ENCODE assay signal across 1 cellular context in genomic region chr19:16185123-16185924, GRCh38.
TF ChIP-seq lines count a peak whose summit lies in the region.

FAM32A (plus strand) TSS chr19:16185410; CDS start chr19:16185443, 33 bp downstream.

TF ChIP-seq in K562, 482 proteins besides CTCF, POLR2A, EP300 and RAD21 (continued from another document and continues in another):
- TF ChIP-seq, protein P1, sequence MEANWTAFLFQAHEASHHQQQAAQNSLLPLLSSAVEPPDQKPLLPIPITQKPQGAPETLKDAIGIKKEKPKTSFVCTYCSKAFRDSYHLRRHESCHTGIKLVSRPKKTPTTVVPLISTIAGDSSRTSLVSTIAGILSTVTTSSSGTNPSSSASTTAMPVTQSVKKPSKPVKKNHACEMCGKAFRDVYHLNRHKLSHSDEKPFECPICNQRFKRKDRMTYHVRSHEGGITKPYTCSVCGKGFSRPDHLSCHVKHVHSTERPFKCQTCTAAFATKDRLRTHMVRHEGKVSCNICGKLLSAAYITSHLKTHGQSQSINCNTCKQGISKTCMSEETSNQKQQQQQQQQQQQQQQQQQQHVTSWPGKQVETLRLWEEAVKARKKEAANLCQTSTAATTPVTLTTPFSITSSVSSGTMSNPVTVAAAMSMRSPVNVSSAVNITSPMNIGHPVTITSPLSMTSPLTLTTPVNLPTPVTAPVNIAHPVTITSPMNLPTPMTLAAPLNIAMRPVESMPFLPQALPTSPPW (CRISPR knock-in tag; IDR thresholded peaks at IDR 0.05), result peak; percentile 19; the same call in 1 of the 2 replicates
- no peak for TF ChIP-seq ZNF512 (tag; IDR thresholded peaks at IDR 0.05)
- no peak for TF ChIP-seq XRCC4 (IDR thresholded peaks at IDR 0.05; ENCODE audit: extremely low read depth, insufficient read depth, insufficient read length)
- TF ChIP-seq BDP1 (IDR thresholded peaks at IDR 0.05; ENCODE audit: insufficient read depth, insufficient read length), result no peak
- TF ChIP-seq E2F6 (IDR thresholded peaks at IDR 0.05; ENCODE audit: borderline replicate concordance in 1 of 2, extremely low read depth in 1 of 2, insufficient read depth in 1 of 2, insufficient read length in 1 of 2, low read depth in 1 of 2, low read length in 1 of 2, poor library complexity in 1 of 2, severe bottlenecking in 1 of 2), result peak in 1 of 2 experiments; percentile 20
- TF ChIP-seq POLR2B (IDR thresholded peaks at IDR 0.05; ENCODE audit: low read depth, partially characterized antibody), result peak; percentile 75
- no peak for TF ChIP-seq ZNF316 (IDR thresholded peaks at IDR 0.05)
- TF ChIP-seq ELF2 (CRISPR knock-in tag; IDR thresholded peaks at IDR 0.05), result peak; percentile 94
- 0 out of 4 replicates have a peak, but pooled peaks of 1 of the 2 experiments have one; percentile 29 for TF ChIP-seq TEAD1 (CRISPR knock-in tag; IDR thresholded peaks at IDR 0.05)
- no peak for TF ChIP-seq TOE1 (IDR thresholded peaks at IDR 0.05; ENCODE audit: borderline replicate concordance)
- TF ChIP-seq TOE1 (CRISPR knock-in tag; IDR thresholded peaks at IDR 0.05; ENCODE audit: borderline replicate concordance, low read depth), result no peak
- no peak for TF ChIP-seq SMARCC2 (IDR thresholded peaks at IDR 0.05; ENCODE audit: low read depth)
- TF ChIP-seq, protein P2, sequence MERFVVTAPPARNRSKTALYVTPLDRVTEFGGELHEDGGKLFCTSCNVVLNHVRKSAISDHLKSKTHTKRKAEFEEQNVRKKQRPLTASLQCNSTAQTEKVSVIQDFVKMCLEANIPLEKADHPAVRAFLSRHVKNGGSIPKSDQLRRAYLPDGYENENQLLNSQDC (CRISPR knock-in tag; IDR thresholded peaks at IDR 0.05), result no peak
- TF ChIP-seq, protein P3, sequence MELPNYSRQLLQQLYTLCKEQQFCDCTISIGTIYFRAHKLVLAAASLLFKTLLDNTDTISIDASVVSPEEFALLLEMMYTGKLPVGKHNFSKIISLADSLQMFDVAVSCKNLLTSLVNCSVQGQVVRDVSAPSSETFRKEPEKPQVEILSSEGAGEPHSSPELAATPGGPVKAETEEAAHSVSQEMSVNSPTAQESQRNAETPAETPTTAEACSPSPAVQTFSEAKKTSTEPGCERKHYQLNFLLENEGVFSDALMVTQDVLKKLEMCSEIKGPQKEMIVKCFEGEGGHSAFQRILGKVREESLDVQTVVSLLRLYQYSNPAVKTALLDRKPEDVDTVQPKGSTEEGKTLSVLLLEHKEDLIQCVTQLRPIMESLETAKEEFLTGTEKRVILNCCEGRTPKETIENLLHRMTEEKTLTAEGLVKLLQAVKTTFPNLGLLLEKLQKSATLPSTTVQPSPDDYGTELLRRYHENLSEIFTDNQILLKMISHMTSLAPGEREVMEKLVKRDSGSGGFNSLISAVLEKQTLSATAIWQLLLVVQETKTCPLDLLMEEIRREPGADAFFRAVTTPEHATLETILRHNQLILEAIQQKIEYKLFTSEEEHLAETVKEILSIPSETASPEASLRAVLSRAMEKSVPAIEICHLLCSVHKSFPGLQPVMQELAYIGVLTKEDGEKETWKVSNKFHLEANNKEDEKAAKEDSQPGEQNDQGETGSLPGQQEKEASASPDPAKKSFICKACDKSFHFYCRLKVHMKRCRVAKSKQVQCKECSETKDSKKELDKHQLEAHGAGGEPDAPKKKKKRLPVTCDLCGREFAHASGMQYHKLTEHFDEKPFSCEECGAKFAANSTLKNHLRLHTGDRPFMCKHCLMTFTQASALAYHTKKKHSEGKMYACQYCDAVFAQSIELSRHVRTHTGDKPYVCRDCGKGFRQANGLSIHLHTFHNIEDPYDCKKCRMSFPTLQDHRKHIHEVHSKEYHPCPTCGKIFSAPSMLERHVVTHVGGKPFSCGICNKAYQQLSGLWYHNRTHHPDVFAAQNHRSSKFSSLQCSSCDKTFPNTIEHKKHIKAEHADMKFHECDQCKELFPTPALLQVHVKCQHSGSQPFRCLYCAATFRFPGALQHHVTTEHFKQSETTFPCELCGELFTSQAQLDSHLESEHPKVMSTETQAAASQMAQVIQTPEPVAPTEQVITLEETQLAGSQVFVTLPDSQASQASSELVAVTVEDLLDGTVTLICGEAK (IDR thresholded peaks at IDR 0.05), result peak; percentile 99
- TF ChIP-seq, protein P3 (CRISPR knock-in tag; IDR thresholded peaks at IDR 0.05), result no peak
- no peak for TF ChIP-seq HOXB6 (CRISPR knock-in tag; IDR thresholded peaks at IDR 0.05; ENCODE audit: borderline replicate concordance)
- TF ChIP-seq ZNF644 (tag; IDR thresholded peaks at IDR 0.05; ENCODE audit: low read depth), result no peak
- TF ChIP-seq ARID2 (IDR thresholded peaks at IDR 0.05), result no peak
- TF ChIP-seq ELF1 (tag; IDR thresholded peaks at IDR 0.05), result peak; percentile 99
- TF ChIP-seq CHD1 (IDR thresholded peaks at IDR 0.05; ENCODE audit: low read length), result peak; percentile 68
- TF ChIP-seq ATF7 (IDR thresholded peaks at IDR 0.05), result peak; percentile 59; the same call in 1 of the 2 replicates
- no peak for TF ChIP-seq ZNF311 (CRISPR knock-in tag; IDR thresholded peaks at IDR 0.05)
- peak; percentile 94 for TF ChIP-seq PHF8 (IDR thresholded peaks at IDR 0.05; ENCODE audit: borderline replicate concordance, low read length)
- TF ChIP-seq SETDB1 (IDR thresholded peaks at IDR 0.05; ENCODE audit: low read length), result no peak
- TF ChIP-seq SAP30 (IDR thresholded peaks at IDR 0.05; ENCODE audit: borderline replicate concordance, insufficient read depth, low read depth, low read length, poor library complexity, severe bottlenecking), result peak; percentile 55
- no peak for TF ChIP-seq DNMT1 (IDR thresholded peaks at IDR 0.05)
- TF ChIP-seq RNF219 (CRISPR knock-in tag; IDR thresholded peaks at IDR 0.05), result no peak
- TF ChIP-seq MCM2 (IDR thresholded peaks at IDR 0.05; ENCODE audit: low read depth), result no peak
- no peak for TF ChIP-seq HSF4 (CRISPR knock-in tag; IDR thresholded peaks at IDR 0.05; ENCODE audit: borderline replicate concordance)
- peak; percentile 67 for TF ChIP-seq GATA2 (CRISPR knock-in tag; IDR thresholded peaks at IDR 0.05)
- peak; percentile 72 for TF ChIP-seq ETV1 (tag; conservative IDR thresholded peaks at IDR 0.05; ENCODE audit: low read depth)
- no peak for TF ChIP-seq ZFP30 (CRISPR knock-in tag; IDR thresholded peaks at IDR 0.05; ENCODE audit: borderline replicate concordance)
- peak; percentile 56 for TF ChIP-seq CHD2 (IDR thresholded peaks at IDR 0.05; ENCODE audit: low read depth, low read length)
- TF ChIP-seq, protein P4, sequence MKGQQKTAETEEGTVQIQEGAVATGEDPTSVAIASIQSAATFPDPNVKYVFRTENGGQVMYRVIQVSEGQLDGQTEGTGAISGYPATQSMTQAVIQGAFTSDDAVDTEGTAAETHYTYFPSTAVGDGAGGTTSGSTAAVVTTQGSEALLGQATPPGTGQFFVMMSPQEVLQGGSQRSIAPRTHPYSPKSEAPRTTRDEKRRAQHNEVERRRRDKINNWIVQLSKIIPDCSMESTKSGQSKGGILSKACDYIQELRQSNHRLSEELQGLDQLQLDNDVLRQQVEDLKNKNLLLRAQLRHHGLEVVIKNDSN (CRISPR knock-in tag; IDR thresholded peaks at IDR 0.05), result no peak
- no peak for TF ChIP-seq NBN (IDR thresholded peaks at IDR 0.05; ENCODE audit: low read depth)
- TF ChIP-seq ZC3H11A (IDR thresholded peaks at IDR 0.05; ENCODE audit: low read depth, low read length), result no peak
- TF ChIP-seq, protein P5, sequence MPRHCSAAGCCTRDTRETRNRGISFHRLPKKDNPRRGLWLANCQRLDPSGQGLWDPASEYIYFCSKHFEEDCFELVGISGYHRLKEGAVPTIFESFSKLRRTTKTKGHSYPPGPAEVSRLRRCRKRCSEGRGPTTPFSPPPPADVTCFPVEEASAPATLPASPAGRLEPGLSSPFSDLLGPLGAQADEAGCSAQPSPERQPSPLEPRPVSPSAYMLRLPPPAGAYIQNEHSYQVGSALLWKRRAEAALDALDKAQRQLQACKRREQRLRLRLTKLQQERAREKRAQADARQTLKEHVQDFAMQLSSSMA (CRISPR knock-in tag; IDR thresholded peaks at IDR 0.05), result peak; percentile 98
- no peak for TF ChIP-seq HMGN3 (IDR thresholded peaks at IDR 0.05; ENCODE audit: borderline replicate concordance, extremely low read depth, insufficient read length, low read depth, low read length)
- TF ChIP-seq NR3C1 (CRISPR knock-in tag; IDR thresholded peaks at IDR 0.05), result no peak
- TF ChIP-seq ZNF696 (CRISPR knock-in tag; conservative IDR thresholded peaks at IDR 0.05), result no peak
- no peak for TF ChIP-seq NCOA4 (IDR thresholded peaks at IDR 0.05; ENCODE audit: partially characterized antibody)
- peak in 1 of 2 experiments; percentile 68; a peak in 1 of 4 replicates for TF ChIP-seq HDAC1 (IDR thresholded peaks at IDR 0.05)
- no peak; the same call in 1 of the 2 replicates for TF ChIP-seq POLR2AphosphoS2 (IDR thresholded peaks at IDR 0.05; ENCODE audit: low read length)
- TF ChIP-seq ZNF639 (CRISPR knock-in tag; conservative IDR thresholded peaks at IDR 0.05 in 1 of 2, IDR thresholded peaks at IDR 0.05 in 1 of 2), result peak; percentile 32 to 47; a peak in 1 of 4 replicates
- TF ChIP-seq ZNF121 (CRISPR knock-in tag; conservative IDR thresholded peaks at IDR 0.05), result no peak
- no peak for TF ChIP-seq PHTF2 (CRISPR knock-in tag; IDR thresholded peaks at IDR 0.05)
- no peak for TF ChIP-seq KLF16 (IDR thresholded peaks at IDR 0.05)
- peak; percentile 44; the same call in 1 of the 2 replicates for TF ChIP-seq PML (IDR thresholded peaks at IDR 0.05; ENCODE audit: low read length)
- TF ChIP-seq FOXJ2 (tag; IDR thresholded peaks at IDR 0.05), result no peak
- TF ChIP-seq ZNF830 (CRISPR knock-in tag; IDR thresholded peaks at IDR 0.05), result no peak
- peak; percentile 93; the same call in 1 of the 2 replicates for TF ChIP-seq EHMT2 (IDR thresholded peaks at IDR 0.05)
- TF ChIP-seq RNF2 (IDR thresholded peaks at IDR 0.05), result no peak
- no peak for TF ChIP-seq ZFP1 (CRISPR knock-in tag; IDR thresholded peaks at IDR 0.05)
- TF ChIP-seq ZNF408 (CRISPR knock-in tag; IDR thresholded peaks at IDR 0.05; ENCODE audit: low read depth), result no peak
- no peak for TF ChIP-seq CBFB (CRISPR knock-in tag; IDR thresholded peaks at IDR 0.05)
